ENCODE assay signal across 8 cellular contexts in the genomic region with DNA sequence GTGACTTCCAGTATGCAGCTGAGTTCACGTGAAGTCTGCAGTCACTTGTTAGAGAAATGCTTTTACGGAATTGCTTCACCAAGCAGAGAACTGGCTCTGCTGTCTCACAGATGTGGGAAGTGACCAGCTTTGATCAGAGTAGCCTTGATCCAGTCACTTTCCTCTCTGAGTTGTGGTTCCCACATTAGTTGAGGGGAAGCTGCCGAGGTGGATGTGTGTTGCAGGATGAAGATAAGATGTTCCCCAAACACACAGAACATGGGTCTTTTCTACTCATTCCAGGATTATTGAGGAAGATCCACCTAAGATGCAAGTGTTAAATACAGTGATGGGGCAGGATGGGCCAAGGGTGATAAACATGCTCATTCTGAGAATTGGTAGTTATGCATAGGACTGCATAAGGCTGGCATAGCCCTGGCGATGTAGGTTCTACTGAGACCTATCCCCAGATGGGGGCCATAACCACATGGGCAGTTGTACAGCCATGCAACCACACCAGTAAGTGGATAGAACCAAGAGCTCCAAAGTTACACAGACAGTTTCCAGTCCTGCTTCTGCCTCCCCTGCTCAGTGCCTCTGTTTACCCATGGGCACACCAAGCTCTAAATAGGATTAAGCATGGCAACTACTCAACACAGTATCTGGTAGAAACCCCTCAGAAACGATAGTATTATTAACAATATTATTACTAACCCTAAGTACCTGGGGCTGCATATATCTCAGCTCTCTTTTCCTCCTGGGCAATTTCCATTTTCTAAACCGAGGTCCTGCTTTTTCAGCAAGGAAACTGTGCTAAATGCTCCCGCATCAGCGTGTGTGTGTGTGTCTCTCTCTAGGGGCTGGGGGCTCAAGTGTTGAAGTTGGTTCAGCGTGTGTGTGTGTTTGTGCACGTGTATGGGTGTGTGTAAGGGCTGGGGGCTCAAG.
DNase-seq lines count a peak whose midpoint lies in the region; ATAC-seq lines count a peak whose summit lies in the region.

No MANE protein-coding gene starts in this region.

- no peaks in the 10 kb centered on the region for H4K20me1 ChIP-seq in BLaER1

- H3K36me3 ChIP-seq in BLaER1 (no peaks in the 10 kb centered on the region), MG63 (no peaks in the 10 kb centered on the region), ectodermal cell (ENCODE audit: control insufficient read depth, insufficient read depth, low read length) (no peaks in the 10 kb centered on the region)

- 63 to 71% methylated on average over 6 to 8 of the region's 10 CpGs for WGBS in ectodermal cell, 2 experiments

- H3K9me3 ChIP-seq in BLaER1 = no peaks in the 10 kb centered on the region
- H3K9me3 ChIP-seq in MG63 = no peaks in the 10 kb centered on the region
- H3K9me3 ChIP-seq in ectodermal cell (ENCODE audit: control insufficient read depth, low read length) = no peaks in the 10 kb centered on the region

- DNase-seq in MG63 (no peak), SIG-M5 treated with dmso at 0.1 percent for 504 hours (lab: John Stamatoyannopoulos, UW; ENCODE audit: unreplicated experiment) (no peak), HuH-7 (ENCODE audit: low spot score) (no peak)
- no peak for DNase-seq in natural killer cell treated with Interleukin-12 subunit alpha and Interleukin-12 subunit beta and Interleukin-15 and Interleukin-18, amount 100 ng/mL, for 72 hours (ENCODE audit: low spot score)
- DNase-seq in activated effector memory CD4-positive, alpha-beta T cell treated with Interleukin-2 at 50 U/mL for 16 hours = no peak

- H3K27ac ChIP-seq in BLaER1 (peak overlapping the region; percentile 73), ectodermal cell (ENCODE audit: insufficient read depth, low read depth, low read length, poor library complexity, severe bottlenecking) (no peak overlapping the region)

- H3K4me2 ChIP-seq in BLaER1 = peak overlapping the region; percentile 79

- peaks cover 34% of the 10 kb centered on the region for H3K4me1 ChIP-seq in BLaER1
- peaks cover 16% of the 10 kb centered on the region for H3K4me1 ChIP-seq in ectodermal cell (ENCODE audit: control insufficient read depth, insufficient read depth, low read length)

- H3K4me3 Mint-ChIP-seq in natural killer cell treated with Interleukin-12 subunit alpha and Interleukin-12 subunit beta and Interleukin-15 and Interleukin-18, amount 100 ng/mL, for 72 hours = peak overlapping the region; percentile 92

- H3K9ac ChIP-seq in BLaER1 = peak overlapping the region; percentile 82

- H3K36me3 Mint-ChIP-seq in natural killer cell treated with Interleukin-12 subunit alpha and Interleukin-12 subunit beta and Interleukin-15 and Interleukin-18, amount 100 ng/mL, for 72 hours = no peaks in the 10 kb centered on the region

- peaks cover 8 to 10% of the 10 kb centered on the region in 2 donors for H3K27me3 Mint-ChIP-seq in natural killer cell treated with Interleukin-12 subunit alpha and Interleukin-12 subunit beta and Interleukin-15 and Interleukin-18, amount 100 ng/mL, for 72 hours

- ATAC-seq in natural killer cell treated with Interleukin-12 subunit alpha and Interleukin-12 subunit beta and Interleukin-15 and Interleukin-18, amount 100 ng/mL, for 72 hours = no peak
- no peak for ATAC-seq in HG03457 (IDR thresholded peaks at IDR 0.05; ENCODE audit: unreplicated experiment)

- H3K27me3 ChIP-seq in BLaER1 (no peaks in the 10 kb centered on the region), MG63 (no peaks in the 10 kb centered on the region), ectodermal cell (ENCODE audit: control insufficient read depth, insufficient read depth, low read length, poor library complexity, severe bottlenecking) (no peaks in the 10 kb centered on the region)

- peak overlapping the region; percentile 50 to 56 for H3K27ac Mint-ChIP-seq in natural killer cell treated with Interleukin-12 subunit alpha and Interleukin-12 subunit beta and Interleukin-15 and Interleukin-18, amount 100 ng/mL, for 72 hours

- peaks cover 14 to 15% of the 10 kb centered on the region in 2 donors for H3K4me1 Mint-ChIP-seq in natural killer cell treated with Interleukin-12 subunit alpha and Interleukin-12 subunit beta and Interleukin-15 and Interleukin-18, amount 100 ng/mL, for 72 hours (ENCODE audit: low read depth in 2 of 2)

- peak overlapping the region; percentile 73 for H3K4me3 ChIP-seq in BLaER1
- H3K4me3 ChIP-seq in MG63 = peak overlapping the region; percentile 47
- H3K4me3 ChIP-seq in ectodermal cell (ENCODE audit: insufficient read depth, low read depth, low read length) = peak overlapping the region; percentile 53

- H3K9me3 Mint-ChIP-seq in natural killer cell treated with Interleukin-12 subunit alpha and Interleukin-12 subunit beta and Interleukin-15 and Interleukin-18, amount 100 ng/mL, for 72 hours = no peaks in the 10 kb centered on the region
